Comparison of ENCODE assay signal across 1 cellular context in the genomic region with DNA sequence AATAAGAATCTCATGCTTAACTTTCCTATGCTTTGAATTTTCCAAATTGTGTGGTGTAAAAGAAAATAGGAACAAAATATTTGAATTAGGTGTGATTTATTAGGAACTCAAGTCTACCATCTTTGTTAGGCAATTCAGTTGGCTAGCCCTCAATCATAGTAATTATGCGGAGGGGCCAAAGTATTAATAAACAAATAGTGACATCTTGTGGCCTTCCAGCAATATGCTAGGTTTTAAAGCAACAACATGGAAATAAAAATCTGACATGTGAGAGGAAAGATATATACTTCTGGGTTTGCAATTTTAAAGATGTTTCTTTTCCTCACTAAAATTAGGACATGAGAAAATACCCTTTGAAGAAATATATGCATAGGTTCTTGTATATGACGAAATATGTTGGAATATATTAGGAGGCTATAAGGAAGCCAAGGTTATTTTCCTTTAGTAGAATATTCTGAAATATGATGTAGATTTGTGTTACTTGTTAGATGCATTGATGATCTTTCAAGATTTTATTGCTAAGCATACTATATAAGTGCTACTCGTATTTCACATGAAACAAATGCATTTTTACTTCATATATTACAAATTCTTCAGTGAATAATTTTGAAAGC.
TF ChIP-seq lines count a peak whose summit lies in the region.

No MANE protein-coding gene starts in this region.

TF ChIP-seq in Ishikawa, 13 proteins besides CTCF, POLR2A, EP300 and RAD21 (continued from another document):
- TF ChIP-seq, protein P1, sequence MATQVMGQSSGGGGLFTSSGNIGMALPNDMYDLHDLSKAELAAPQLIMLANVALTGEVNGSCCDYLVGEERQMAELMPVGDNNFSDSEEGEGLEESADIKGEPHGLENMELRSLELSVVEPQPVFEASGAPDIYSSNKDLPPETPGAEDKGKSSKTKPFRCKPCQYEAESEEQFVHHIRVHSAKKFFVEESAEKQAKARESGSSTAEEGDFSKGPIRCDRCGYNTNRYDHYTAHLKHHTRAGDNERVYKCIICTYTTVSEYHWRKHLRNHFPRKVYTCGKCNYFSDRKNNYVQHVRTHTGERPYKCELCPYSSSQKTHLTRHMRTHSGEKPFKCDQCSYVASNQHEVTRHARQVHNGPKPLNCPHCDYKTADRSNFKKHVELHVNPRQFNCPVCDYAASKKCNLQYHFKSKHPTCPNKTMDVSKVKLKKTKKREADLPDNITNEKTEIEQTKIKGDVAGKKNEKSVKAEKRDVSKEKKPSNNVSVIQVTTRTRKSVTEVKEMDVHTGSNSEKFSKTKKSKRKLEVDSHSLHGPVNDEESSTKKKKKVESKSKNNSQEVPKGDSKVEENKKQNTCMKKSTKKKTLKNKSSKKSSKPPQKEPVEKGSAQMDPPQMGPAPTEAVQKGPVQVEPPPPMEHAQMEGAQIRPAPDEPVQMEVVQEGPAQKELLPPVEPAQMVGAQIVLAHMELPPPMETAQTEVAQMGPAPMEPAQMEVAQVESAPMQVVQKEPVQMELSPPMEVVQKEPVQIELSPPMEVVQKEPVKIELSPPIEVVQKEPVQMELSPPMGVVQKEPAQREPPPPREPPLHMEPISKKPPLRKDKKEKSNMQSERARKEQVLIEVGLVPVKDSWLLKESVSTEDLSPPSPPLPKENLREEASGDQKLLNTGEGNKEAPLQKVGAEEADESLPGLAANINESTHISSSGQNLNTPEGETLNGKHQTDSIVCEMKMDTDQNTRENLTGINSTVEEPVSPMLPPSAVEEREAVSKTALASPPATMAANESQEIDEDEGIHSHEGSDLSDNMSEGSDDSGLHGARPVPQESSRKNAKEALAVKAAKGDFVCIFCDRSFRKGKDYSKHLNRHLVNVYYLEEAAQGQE (IDR thresholded peaks at IDR 0.05; ENCODE audit: low read depth) = no peak
- TF ChIP-seq CEBPB (IDR thresholded peaks at IDR 0.05) = 0 out of 2 replicates have a peak, but pooled peaks have one; percentile 26
